ENCODE assay signal across 10 cellular contexts in genomic region chr7:130421685-130422084, GRCh38. TPM values are rescaled to one million over a fixed set of nuclear protein-coding genes. Genes with fewer than 3 reads are reported as not detected.
DNase-seq lines count a peak whose midpoint lies in the region; ATAC-seq, FAIRE-seq and TF ChIP-seq lines count a peak whose summit lies in the region.
"Had no signal": no experiment of that assay in that cellular context is flagged by ENCODE, and none has a peak within 500 bp of the region (broad histone marks: within the 10 kb centered on the region; RNA-seq: fewer than 3 reads in every experiment).

No MANE protein-coding gene starts in this region.

- peak; percentile 97 for DNase-seq in DMS79 (lab: John Stamatoyannopoulos, UW)
- peak; percentile 62 to 95 (median 91) for DNase-seq in NCI-H1417 (lab: John Stamatoyannopoulos, UW)
- DNase-seq in activated T-cell treated with anti-CD3 and anti-CD28 coated beads, Interleukin-2, amount 50 U/mL, for 72 hours = peak; percentile 26 to 45
- DNase-seq in mesothelial cell of epicardium (ENCODE audit: low spot score in 2 of 2, unreplicated experiment in 2 of 2) = no peak
- DNase-seq in HTR-8/SVneo (ENCODE audit: insufficient read length, low spot score) = no peak
- no peak for DNase-seq in HK-2 (ENCODE audit: unreplicated experiment)
- no peak for DNase-seq in GDM1 (lab: John Stamatoyannopoulos, UW)

- H3K27me3 Mint-ChIP-seq in activated T-cell treated with anti-CD3 and anti-CD28 coated beads, Interleukin-2, amount 50 U/mL, for 72 hours (ENCODE audit: low read depth) = no peaks in the 10 kb centered on the region
- H3K27me3 Mint-ChIP-seq in mesothelial cell of epicardium (ENCODE audit: low read depth) = no peaks in the 10 kb centered on the region

- TF ChIP-seq CTCF in mesothelial cell of epicardium (IDR thresholded peaks at IDR 0.05; ENCODE audit: unreplicated experiment) = no peak

- H3K9me3 Mint-ChIP-seq in activated T-cell treated with anti-CD3 and anti-CD28 coated beads, Interleukin-2, amount 50 U/mL, for 72 hours = no peaks in the 10 kb centered on the region
- H3K9me3 Mint-ChIP-seq in mesothelial cell of epicardium = no peaks in the 10 kb centered on the region

- no peak for FAIRE-seq in HTR-8/SVneo (lab: Jason Lieb, UNC)
- FAIRE-seq: endothelial cell of umbilical vein had no signal

- H3K27ac Mint-ChIP-seq in activated T-cell treated with anti-CD3 and anti-CD28 coated beads, Interleukin-2, amount 50 U/mL, for 72 hours = peak overlapping the region; percentile 86
- H3K27ac Mint-ChIP-seq in mesothelial cell of epicardium = peak overlapping the region; percentile 75

- no peaks in the 10 kb centered on the region for H3K36me3 Mint-ChIP-seq in activated T-cell treated with anti-CD3 and anti-CD28 coated beads, Interleukin-2, amount 50 U/mL, for 72 hours (ENCODE audit: insufficient read depth in 2 of 2)
- peaks cover 3% of the 10 kb centered on the region for H3K36me3 Mint-ChIP-seq in mesothelial cell of epicardium

- peaks cover 96% of the 10 kb centered on the region for H3K4me1 Mint-ChIP-seq in activated T-cell treated with anti-CD3 and anti-CD28 coated beads, Interleukin-2, amount 50 U/mL, for 72 hours (ENCODE audit: low read depth)
- peaks cover 58% of the 10 kb centered on the region for H3K4me1 Mint-ChIP-seq in mesothelial cell of epicardium

- ATAC-seq in activated T-cell treated with anti-CD3 and anti-CD28 coated beads, Interleukin-2, amount 50 U/mL, for 72 hours (replicated peaks in 1 of 2) = peak; percentile 56 to 57
- no peak for ATAC-seq in HG03139 (IDR thresholded peaks at IDR 0.05; ENCODE audit: unreplicated experiment)

- H3K4me3 Mint-ChIP-seq in activated T-cell treated with anti-CD3 and anti-CD28 coated beads, Interleukin-2, amount 50 U/mL, for 72 hours = peak overlapping the region; percentile 53 to 92
- no peak overlapping the region for H3K4me3 Mint-ChIP-seq in mesothelial cell of epicardium

RNA-seq across cellular contexts. Expression of gene CEP41, which starts 19.1 kb away (rescaled TPM):
- total RNA-seq in activated T-cell treated with anti-CD3 and anti-CD28 coated beads, Interleukin-2, amount 50 U/mL, for 72 hours = 10 to 100 TPM; 19.1 to 33.3 TPM
- 21.7 to 22.5 TPM (median 22.1 TPM) in 3 replicates for total RNA-seq in mesothelial cell of epicardium

RNA-seq across cellular contexts. Expression of gene CPA1, which starts 41.4 kb away (rescaled TPM):
- total RNA-seq in activated T-cell treated with anti-CD3 and anti-CD28 coated beads, Interleukin-2, amount 50 U/mL, for 72 hours = not detected
- 0.75 to 1.4 TPM (median 1.1 TPM) in 3 replicates for total RNA-seq in mesothelial cell of epicardium
- total RNA-seq: endothelial cell of umbilical vein; T-helper 1 cell treated with Interleukin-12 subunit alpha and Interleukin-12 subunit beta and Interleukin-4 antibody, amounts not matched to agents 30 ng/mL and 1 ng/mL, for 36 hours had no signal

Comparison
In these comparisons a context has a peak if more than half of its experiments do, and no peak if none do; other contexts are left out.
1. DNase-seq: peak in DMS79 (single experiment), NCI-H1417 (3 of 3) and activated T-cell treated with anti-CD3 and anti-CD28 coated beads, Interleukin-2, amount 50 U/mL, for 72 hours (2 of 2); none in mesothelial cell of epicardium (0 of 2), HTR-8/SVneo (single experiment), HK-2 (single experiment) and GDM1 (single experiment).